1 cellular context compared by ENCODE assay signal in genomic region chr16:734208-734980, GRCh38.
TF ChIP-seq lines count a peak whose summit lies in the region.

No MANE protein-coding gene starts in this region.

TF ChIP-seq in K562, 482 proteins besides CTCF, POLR2A, EP300 and RAD21:
- peak; percentile 7; the same call in 1 of the 2 replicates for TF ChIP-seq POLR2G (IDR thresholded peaks at IDR 0.05; ENCODE audit: low read depth, low read length)
- TF ChIP-seq RREB1 (CRISPR knock-in tag; IDR thresholded peaks at IDR 0.05) = no peak
- no peak for TF ChIP-seq ATF3 (IDR thresholded peaks at IDR 0.05)
- no peak for TF ChIP-seq ATF3 (CRISPR knock-in tag; conservative IDR thresholded peaks at IDR 0.05)
- no peak for TF ChIP-seq MAFF (IDR thresholded peaks at IDR 0.05; ENCODE audit: low read length)
- TF ChIP-seq TCF15 (CRISPR knock-in tag; IDR thresholded peaks at IDR 0.05) = no peak
- TF ChIP-seq PHF8 (IDR thresholded peaks at IDR 0.05; ENCODE audit: borderline replicate concordance, low read length) = no peak
- no peak for TF ChIP-seq E2F3 (CRISPR knock-in tag; IDR thresholded peaks at IDR 0.05)
- no peak; the same call in 1 of the 2 replicates for TF ChIP-seq RBFOX2 (IDR thresholded peaks at IDR 0.05; ENCODE audit: low read depth, low read length)
- TF ChIP-seq ELK3 (CRISPR knock-in tag; IDR thresholded peaks at IDR 0.05) = no peak
- TF ChIP-seq ZNF518B (CRISPR knock-in tag; IDR thresholded peaks at IDR 0.05) = no peak
- no peak for TF ChIP-seq SRSF9 (IDR thresholded peaks at IDR 0.05; ENCODE audit: borderline replicate concordance, low read depth, low read length)
- no peak for TF ChIP-seq GTF2E2 (tag; IDR thresholded peaks at IDR 0.05)
- TF ChIP-seq ZNF584 (CRISPR knock-in tag; IDR thresholded peaks at IDR 0.05; ENCODE audit: low read depth) = no peak
- peak; percentile 2 for TF ChIP-seq RBM22 (IDR thresholded peaks at IDR 0.05; ENCODE audit: low read depth, low read length, poor library complexity, severe bottlenecking)
TF ChIP-seq in K562: peak in this region for 2.
